1 cellular context compared by ENCODE assay signal in the genomic region with DNA sequence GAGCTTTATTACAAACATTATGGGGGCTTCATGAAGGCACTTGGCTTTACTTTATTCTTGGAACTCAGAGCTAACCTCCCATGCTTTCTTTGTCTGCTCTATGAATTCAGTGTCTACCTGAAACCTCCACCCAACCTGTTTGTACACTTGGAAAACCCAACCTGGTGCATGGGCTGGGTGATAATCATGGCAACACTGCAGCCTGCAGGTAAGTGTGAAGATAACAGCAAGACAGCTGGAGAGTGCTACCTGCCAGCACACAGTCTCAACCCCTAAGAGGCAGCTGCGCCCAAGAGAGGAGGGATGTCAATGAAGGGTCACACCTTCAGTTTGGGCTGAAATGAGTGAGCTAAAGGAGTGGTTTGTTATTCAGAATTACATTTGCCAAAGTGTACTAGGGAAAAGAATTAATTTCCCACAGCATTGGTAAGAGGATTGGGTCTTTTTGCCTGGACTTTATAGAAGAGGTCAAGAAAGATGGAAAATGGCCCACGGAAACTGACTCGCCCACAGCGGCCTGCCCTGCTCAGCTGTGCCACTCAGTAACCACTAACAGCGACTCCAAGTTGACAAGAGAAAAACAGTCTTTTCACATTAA.
A peak's percentile ranks its signal among the peaks of the same experiment; 100 is the strongest.
TF ChIP-seq lines count a peak whose summit lies in the region.

No MANE protein-coding gene starts in this region.

TF ChIP-seq in HepG2, 621 proteins besides CTCF, POLR2A, EP300 and RAD21 (continued from another document and continues in another):
- TF ChIP-seq ZNF574 (CRISPR knock-in tag; IDR thresholded peaks at IDR 0.05) (0 out of 2 replicates have a peak, but pooled peaks have one; percentile 18), MIER2 (CRISPR knock-in tag; IDR thresholded peaks at IDR 0.05) (peak; percentile 86), HMGA1 (CRISPR knock-in tag; conservative IDR thresholded peaks at IDR 0.05) (no peak), ZMYM4 (CRISPR knock-in tag; IDR thresholded peaks at IDR 0.05) (peak; percentile 76), SP1 (IDR thresholded peaks at IDR 0.05) (no peak), SP1 (CRISPR knock-in tag; IDR thresholded peaks at IDR 0.05) (0 out of 2 replicates have a peak, but pooled peaks have one; percentile 13), LCORL (IDR thresholded peaks at IDR 0.05) (no peak), LCORL (CRISPR knock-in tag; IDR thresholded peaks at IDR 0.05) (peak; percentile 81), TFAP4 (IDR thresholded peaks at IDR 0.05; ENCODE audit: borderline replicate concordance, low read depth) (0 out of 2 replicates have a peak, but pooled peaks have one; percentile 64), ZNF275 (CRISPR knock-in tag; IDR thresholded peaks at IDR 0.05; ENCODE audit: borderline replicate concordance) (no peak), YY1 (IDR thresholded peaks at IDR 0.05; ENCODE audit: insufficient read depth, insufficient replicate concordance, low read depth, low read length) (no peak), RARA (CRISPR knock-in tag; IDR thresholded peaks at IDR 0.05) (0 out of 2 replicates have a peak, but pooled peaks have one; percentile 14), HNRNPK (IDR thresholded peaks at IDR 0.05; ENCODE audit: low read depth, low read length, poor library complexity, severe bottlenecking) (no peak), RXRB (CRISPR knock-in tag; IDR thresholded peaks at IDR 0.05; ENCODE audit: borderline replicate concordance) (peak; percentile 59; the same call in 1 of the 2 replicates), MTERF4 (CRISPR knock-in tag; IDR thresholded peaks at IDR 0.05) (no peak), ZNF24 (IDR thresholded peaks at IDR 0.05) (no peak), TMF1 (CRISPR knock-in tag; IDR thresholded peaks at IDR 0.05; ENCODE audit: low read depth) (no peak), SRSF9 (IDR thresholded peaks at IDR 0.05; ENCODE audit: borderline replicate concordance, insufficient read depth, low read depth, low read length, poor library complexity, severe bottlenecking) (no peak), CAMTA2 (CRISPR knock-in tag; IDR thresholded peaks at IDR 0.05; ENCODE audit: borderline replicate concordance) (no peak), RBFOX2 (IDR thresholded peaks at IDR 0.05; ENCODE audit: low read depth, low read length) (0 out of 2 replicates have a peak, but pooled peaks have one; percentile 2), NBN (conservative IDR thresholded peaks at IDR 0.05) (no peak), NR2F6 (IDR thresholded peaks at IDR 0.05) (no peak), NR2F6 (CRISPR knock-in tag; IDR thresholded peaks at IDR 0.05) (peak; percentile 15; the same call in 1 of the 2 replicates), RERE (CRISPR knock-in tag; IDR thresholded peaks at IDR 0.05; ENCODE audit: low read depth) (0 out of 2 replicates have a peak, but pooled peaks have one; percentile 28), RFX5 (IDR thresholded peaks at IDR 0.05; ENCODE audit: low read depth, low read length) (no peak), ZBTB10 (CRISPR knock-in tag; IDR thresholded peaks at IDR 0.05; ENCODE audit: borderline replicate concordance) (no peak), DR1 (CRISPR knock-in tag; IDR thresholded peaks at IDR 0.05) (no peak), ZNF674 (CRISPR knock-in tag; IDR thresholded peaks at IDR 0.05; ENCODE audit: low read depth) (no peak), ZNF432 (CRISPR knock-in tag; IDR thresholded peaks at IDR 0.05; ENCODE audit: borderline replicate concordance) (no peak), ZNF383 (CRISPR knock-in tag; IDR thresholded peaks at IDR 0.05; ENCODE audit: borderline replicate concordance) (no peak), FOXM1 (CRISPR knock-in tag; IDR thresholded peaks at IDR 0.05) (no peak)
- TF ChIP-seq, protein P1, sequence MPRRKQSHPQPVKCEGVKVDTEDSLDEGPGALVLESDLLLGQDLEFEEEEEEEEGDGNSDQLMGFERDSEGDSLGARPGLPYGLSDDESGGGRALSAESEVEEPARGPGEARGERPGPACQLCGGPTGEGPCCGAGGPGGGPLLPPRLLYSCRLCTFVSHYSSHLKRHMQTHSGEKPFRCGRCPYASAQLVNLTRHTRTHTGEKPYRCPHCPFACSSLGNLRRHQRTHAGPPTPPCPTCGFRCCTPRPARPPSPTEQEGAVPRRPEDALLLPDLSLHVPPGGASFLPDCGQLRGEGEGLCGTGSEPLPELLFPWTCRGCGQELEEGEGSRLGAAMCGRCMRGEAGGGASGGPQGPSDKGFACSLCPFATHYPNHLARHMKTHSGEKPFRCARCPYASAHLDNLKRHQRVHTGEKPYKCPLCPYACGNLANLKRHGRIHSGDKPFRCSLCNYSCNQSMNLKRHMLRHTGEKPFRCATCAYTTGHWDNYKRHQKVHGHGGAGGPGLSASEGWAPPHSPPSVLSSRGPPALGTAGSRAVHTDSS (CRISPR knock-in tag; conservative IDR thresholded peaks at IDR 0.05): no peak
- TF ChIP-seq, protein P2, sequence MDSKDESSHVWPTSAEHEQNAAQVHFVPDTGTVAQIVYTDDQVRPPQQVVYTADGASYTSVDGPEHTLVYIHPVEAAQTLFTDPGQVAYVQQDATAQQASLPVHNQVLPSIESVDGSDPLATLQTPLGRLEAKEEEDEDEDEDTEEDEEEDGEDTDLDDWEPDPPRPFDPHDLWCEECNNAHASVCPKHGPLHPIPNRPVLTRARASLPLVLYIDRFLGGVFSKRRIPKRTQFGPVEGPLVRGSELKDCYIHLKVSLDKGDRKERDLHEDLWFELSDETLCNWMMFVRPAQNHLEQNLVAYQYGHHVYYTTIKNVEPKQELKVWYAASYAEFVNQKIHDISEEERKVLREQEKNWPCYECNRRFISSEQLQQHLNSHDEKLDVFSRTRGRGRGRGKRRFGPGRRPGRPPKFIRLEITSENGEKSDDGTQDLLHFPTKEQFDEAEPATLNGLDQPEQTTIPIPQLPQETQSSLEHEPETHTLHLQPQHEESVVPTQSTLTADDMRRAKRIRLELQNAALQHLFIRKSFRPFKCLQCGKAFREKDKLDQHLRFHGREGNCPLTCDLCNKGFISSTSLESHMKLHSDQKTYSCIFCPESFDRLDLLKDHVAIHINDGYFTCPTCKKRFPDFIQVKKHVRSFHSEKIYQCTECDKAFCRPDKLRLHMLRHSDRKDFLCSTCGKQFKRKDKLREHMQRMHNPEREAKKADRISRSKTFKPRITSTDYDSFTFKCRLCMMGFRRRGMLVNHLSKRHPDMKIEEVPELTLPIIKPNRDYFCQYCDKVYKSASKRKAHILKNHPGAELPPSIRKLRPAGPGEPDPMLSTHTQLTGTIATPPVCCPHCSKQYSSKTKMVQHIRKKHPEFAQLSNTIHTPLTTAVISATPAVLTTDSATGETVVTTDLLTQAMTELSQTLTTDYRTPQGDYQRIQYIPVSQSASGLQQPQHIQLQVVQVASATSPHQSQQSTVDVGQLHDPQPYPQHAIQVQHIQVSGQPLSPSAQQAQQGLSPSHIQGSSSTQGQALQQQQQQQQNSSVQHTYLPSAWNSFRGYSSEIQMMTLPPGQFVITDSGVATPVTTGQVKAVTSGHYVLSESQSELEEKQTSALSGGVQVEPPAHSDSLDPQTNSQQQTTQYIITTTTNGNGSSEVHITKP (CRISPR knock-in tag; IDR thresholded peaks at IDR 0.05; ENCODE audit: low read depth): peak; percentile 29; the same call in 1 of the 2 replicates
